In genomic region chr15:89087830-89088604, GRCh38 we compare ENCODE assay signal across 1 cellular context.
TF ChIP-seq lines count a peak whose summit lies in the region.

A gene with protein sequence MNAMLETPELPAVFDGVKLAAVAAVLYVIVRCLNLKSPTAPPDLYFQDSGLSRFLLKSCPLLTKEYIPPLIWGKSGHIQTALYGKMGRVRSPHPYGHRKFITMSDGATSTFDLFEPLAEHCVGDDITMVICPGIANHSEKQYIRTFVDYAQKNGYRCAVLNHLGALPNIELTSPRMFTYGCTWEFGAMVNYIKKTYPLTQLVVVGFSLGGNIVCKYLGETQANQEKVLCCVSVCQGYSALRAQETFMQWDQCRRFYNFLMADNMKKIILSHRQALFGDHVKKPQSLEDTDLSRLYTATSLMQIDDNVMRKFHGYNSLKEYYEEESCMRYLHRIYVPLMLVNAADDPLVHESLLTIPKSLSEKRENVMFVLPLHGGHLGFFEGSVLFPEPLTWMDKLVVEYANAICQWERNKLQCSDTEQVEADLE (plus strand): TSS chr15:89088456. CDS start chr15:89116328, 27,872 bp downstream.

TF ChIP-seq in HepG2, 621 proteins besides CTCF, POLR2A, EP300 and RAD21 (continued from another document):
- TF ChIP-seq HIC2 (CRISPR knock-in tag; IDR thresholded peaks at IDR 0.05; ENCODE audit: low read depth) (0 out of 2 replicates have a peak, but pooled peaks have one; percentile 10), CENPX (CRISPR knock-in tag; IDR thresholded peaks at IDR 0.05) (no peak), MAFF (IDR thresholded peaks at IDR 0.05; ENCODE audit: low read depth, low read length) (no peak), PLRG1 (conservative IDR thresholded peaks at IDR 0.05) (no peak), ZNF850 (CRISPR knock-in tag; conservative IDR thresholded peaks at IDR 0.05) (no peak), ZNF20 (CRISPR knock-in tag; IDR thresholded peaks at IDR 0.05) (no peak), SIN3A (IDR thresholded peaks at IDR 0.05; ENCODE audit: borderline replicate concordance, low read depth, low read length) (peak; percentile 76; the same call in 1 of the 2 replicates), ZSCAN9 (CRISPR knock-in tag; IDR thresholded peaks at IDR 0.05; ENCODE audit: borderline replicate concordance) (no peak; the same call in 1 of the 2 replicates), SNRNP70 (IDR thresholded peaks at IDR 0.05; ENCODE audit: low read depth, low read length) (no peak), ZNF275 (CRISPR knock-in tag; IDR thresholded peaks at IDR 0.05; ENCODE audit: borderline replicate concordance) (no peak), NR3C1 (CRISPR knock-in tag; IDR thresholded peaks at IDR 0.05) (no peak), KDM3A (CRISPR knock-in tag; IDR thresholded peaks at IDR 0.05; ENCODE audit: low read depth) (no peak), JDP2 (CRISPR knock-in tag; IDR thresholded peaks at IDR 0.05; ENCODE audit: borderline replicate concordance) (no peak; the same call in 1 of the 2 replicates), PCBP2 (optimal IDR thresholded peaks at IDR 0.05; ENCODE audit: low read depth, low read length, poor library complexity, severe bottlenecking) (no peak), PHF21A (CRISPR knock-in tag; IDR thresholded peaks at IDR 0.05) (peak; percentile 67; the same call in 1 of the 2 replicates), SMAD1 (CRISPR knock-in tag; IDR thresholded peaks at IDR 0.05; ENCODE audit: borderline replicate concordance, low read depth) (no peak), FOXO1 (CRISPR knock-in tag; IDR thresholded peaks at IDR 0.05) (0 out of 2 replicates have a peak, but pooled peaks have one; percentile 10), ZSCAN29 (CRISPR knock-in tag; conservative IDR thresholded peaks at IDR 0.05) (no peak), ZNF281 (CRISPR knock-in tag; IDR thresholded peaks at IDR 0.05; ENCODE audit: borderline replicate concordance) (peak; percentile 88), AGO2 (optimal IDR thresholded peaks at IDR 0.05; ENCODE audit: low read depth, low read length) (no peak), HES4 (CRISPR knock-in tag; IDR thresholded peaks at IDR 0.05; ENCODE audit: borderline replicate concordance) (no peak), ZNF576 (CRISPR knock-in tag; IDR thresholded peaks at IDR 0.05) (no peak), ARNT2 (CRISPR knock-in tag; IDR thresholded peaks at IDR 0.05; ENCODE audit: low read depth) (no peak), ZNF782 (CRISPR knock-in tag; IDR thresholded peaks at IDR 0.05; ENCODE audit: borderline replicate concordance) (no peak), ATAD3A (CRISPR knock-in tag; IDR thresholded peaks at IDR 0.05) (no peak), AFF4 (CRISPR knock-in tag; IDR thresholded peaks at IDR 0.05) (no peak), SRY (CRISPR knock-in tag; IDR thresholded peaks at IDR 0.05) (no peak), ZNF34 (CRISPR knock-in tag; IDR thresholded peaks at IDR 0.05; ENCODE audit: borderline replicate concordance) (no peak)
- TF ChIP-seq, protein P1, sequence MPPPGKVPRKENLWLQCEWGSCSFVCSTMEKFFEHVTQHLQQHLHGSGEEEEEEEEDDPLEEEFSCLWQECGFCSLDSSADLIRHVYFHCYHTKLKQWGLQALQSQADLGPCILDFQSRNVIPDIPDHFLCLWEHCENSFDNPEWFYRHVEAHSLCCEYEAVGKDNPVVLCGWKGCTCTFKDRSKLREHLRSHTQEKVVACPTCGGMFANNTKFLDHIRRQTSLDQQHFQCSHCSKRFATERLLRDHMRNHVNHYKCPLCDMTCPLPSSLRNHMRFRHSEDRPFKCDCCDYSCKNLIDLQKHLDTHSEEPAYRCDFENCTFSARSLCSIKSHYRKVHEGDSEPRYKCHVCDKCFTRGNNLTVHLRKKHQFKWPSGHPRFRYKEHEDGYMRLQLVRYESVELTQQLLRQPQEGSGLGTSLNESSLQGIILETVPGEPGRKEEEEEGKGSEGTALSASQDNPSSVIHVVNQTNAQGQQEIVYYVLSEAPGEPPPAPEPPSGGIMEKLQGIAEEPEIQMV (CRISPR knock-in tag; IDR thresholded peaks at IDR 0.05; ENCODE audit: low read depth), result no peak
- TF ChIP-seq, protein P2, sequence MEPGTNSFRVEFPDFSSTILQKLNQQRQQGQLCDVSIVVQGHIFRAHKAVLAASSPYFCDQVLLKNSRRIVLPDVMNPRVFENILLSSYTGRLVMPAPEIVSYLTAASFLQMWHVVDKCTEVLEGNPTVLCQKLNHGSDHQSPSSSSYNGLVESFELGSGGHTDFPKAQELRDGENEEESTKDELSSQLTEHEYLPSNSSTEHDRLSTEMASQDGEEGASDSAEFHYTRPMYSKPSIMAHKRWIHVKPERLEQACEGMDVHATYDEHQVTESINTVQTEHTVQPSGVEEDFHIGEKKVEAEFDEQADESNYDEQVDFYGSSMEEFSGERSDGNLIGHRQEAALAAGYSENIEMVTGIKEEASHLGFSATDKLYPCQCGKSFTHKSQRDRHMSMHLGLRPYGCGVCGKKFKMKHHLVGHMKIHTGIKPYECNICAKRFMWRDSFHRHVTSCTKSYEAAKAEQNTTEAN (CRISPR knock-in tag; conservative IDR thresholded peaks at IDR 0.05), result 0 out of 2 replicates have a peak, but pooled peaks have one; percentile 38
- TF ChIP-seq, protein P3, sequence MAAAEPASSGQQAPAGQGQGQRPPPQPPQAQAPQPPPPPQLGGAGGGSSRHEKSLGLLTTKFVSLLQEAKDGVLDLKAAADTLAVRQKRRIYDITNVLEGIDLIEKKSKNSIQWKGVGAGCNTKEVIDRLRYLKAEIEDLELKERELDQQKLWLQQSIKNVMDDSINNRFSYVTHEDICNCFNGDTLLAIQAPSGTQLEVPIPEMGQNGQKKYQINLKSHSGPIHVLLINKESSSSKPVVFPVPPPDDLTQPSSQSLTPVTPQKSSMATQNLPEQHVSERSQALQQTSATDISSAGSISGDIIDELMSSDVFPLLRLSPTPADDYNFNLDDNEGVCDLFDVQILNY (CRISPR knock-in tag; conservative IDR thresholded peaks at IDR 0.05), result peak; percentile 45; the same call in 1 of the 2 replicates
